9 cellular contexts compared by ENCODE assay signal in genomic region chr16:27317738-27318398, GRCh38. TPM values are rescaled to one million over a fixed set of nuclear protein-coding genes. Genes with fewer than 3 reads are reported as not detected.
DNase-seq lines count a peak whose midpoint lies in the region; ATAC-seq and FAIRE-seq lines count a peak whose summit lies in the region.
"Had no signal": no experiment of that assay in that cellular context is flagged by ENCODE, and none has a peak within 500 bp of the region (broad histone marks: within the 10 kb centered on the region; RNA-seq: fewer than 3 reads in every experiment).

No MANE protein-coding gene starts in this region.

- intact Hi-C loops in CD4-positive, alpha-beta memory T cell (cut with micrococcal nuclease): loop anchor here (1.0 to 10.0 kb wide), 3 partner anchors 36 to 53 kb away; partner anchors contain the start of gene NSMCE1
- intact Hi-C loops in sciatic nerve (cut with DNase I): no loop called here

- peak in 3 of 5 donors; percentile 15 to 77 (median 18) for DNase-seq in CD4-positive, alpha-beta memory T cell
- DNase-seq in T-helper 22 cell (ENCODE audit: low read depth) (peak; percentile 27), sciatic nerve (ENCODE audit: low spot score) (peak; percentile 30), SHP77 (lab: John Stamatoyannopoulos, UW) (no peak), urothelium cell line (ENCODE audit: low spot score) (no peak)
- DNase-seq in effector CD4-positive, alpha-beta T cell: peak; percentile 33
- DNase-seq: DMS79 treated with DMSO at 0.1 percent for 48 hours had no signal

- no peaks in the 10 kb centered on the region for H3K36me3 ChIP-seq in CD4-positive, alpha-beta memory T cell (ENCODE audit: insufficient read depth, low read length)

- FAIRE-seq in urothelium cell line (lab: Jason Lieb, UNC): no peak

- no peaks in the 10 kb centered on the region for H3K27me3 Mint-ChIP-seq in CD4-positive, alpha-beta memory T cell

- no peak for ATAC-seq in sciatic nerve
- no peak for ATAC-seq in GM18498 (IDR thresholded peaks at IDR 0.05; ENCODE audit: unreplicated experiment)
- no peak for ATAC-seq in HG02884 (IDR thresholded peaks at IDR 0.05; ENCODE audit: unreplicated experiment)

- H3K27ac Mint-ChIP-seq in CD4-positive, alpha-beta memory T cell: peak overlapping the region; percentile 94 to 99 (median 99)

- H3K4me3 ChIP-seq in CD4-positive, alpha-beta memory T cell (ENCODE audit: low read length in 2 of 2): peak overlapping the region; percentile 8 to 37

- no peaks in the 10 kb centered on the region for H3K27me3 ChIP-seq in CD4-positive, alpha-beta memory T cell (ENCODE audit: insufficient read depth, low read length)

- peaks cover 81% of the 10 kb centered on the region for H3K4me1 ChIP-seq in CD4-positive, alpha-beta memory T cell (ENCODE audit: insufficient read depth, low read length)

- CTCF ChIA-PET in CD4-positive, alpha-beta memory T cell (lab: Charles Lee; ENCODE audit: partially characterized antibody): interaction anchor here (0.7 to 7.2 kb wide), 14 partner anchors 8 to 208 kb away, joined by 3 to 61 read pairs (median 4); no protein-coding TSS in a partner anchor

- no peaks in the 10 kb centered on the region for H3K9me3 ChIP-seq in CD4-positive, alpha-beta memory T cell (ENCODE audit: control insufficient read depth in 1 of 2, low read length in 2 of 2)

- POLR2A ChIA-PET in CD4-positive, alpha-beta memory T cell (lab: Charles Lee; ENCODE audit: partially characterized antibody): interaction anchor here (0.7 to 9.8 kb wide), 15 partner anchors 11 to 145 kb away, joined by 3 to 144 read pairs (median 5); partner anchors contain the start of genes IL21R, KDM8 and NSMCE1

- H3K9me3 Mint-ChIP-seq in CD4-positive, alpha-beta memory T cell: no peaks in the 10 kb centered on the region

- H3K4me3 Mint-ChIP-seq in CD4-positive, alpha-beta memory T cell: peak overlapping the region; percentile 89 to 98 (median 94)

- peaks cover 55 to 90% (median 75%) of the 10 kb centered on the region in 4 donors for H3K4me1 Mint-ChIP-seq in CD4-positive, alpha-beta memory T cell

- peak overlapping the region; percentile 96 for H3K27ac ChIP-seq in CD4-positive, alpha-beta memory T cell (ENCODE audit: low read depth, low read length)

- peaks cover 7 to 47% of the 10 kb centered on the region in 2 donors for H3K36me3 Mint-ChIP-seq in CD4-positive, alpha-beta memory T cell

RNA-seq across cellular contexts. Expression of gene IL4R, which starts 4.1 kb away (rescaled TPM):
- total RNA-seq in CD4-positive, alpha-beta memory T cell: 100 to 1,000 TPM; 143 to 152 TPM
- 10 to 100 TPM; 32.6 to 66.1 TPM for polyA plus RNA-seq in CD4-positive, alpha-beta memory T cell
- total RNA-seq in sciatic nerve: 62.8 TPM

RNA-seq across cellular contexts. Expression of gene NSMCE1, which starts 49.3 kb away (rescaled TPM):
- 10 to 100 TPM; 66.6 to 70.7 TPM for total RNA-seq in CD4-positive, alpha-beta memory T cell
- 100 to 1,000 TPM; 142 to 202 TPM for polyA plus RNA-seq in CD4-positive, alpha-beta memory T cell
- total RNA-seq in sciatic nerve: 39.5 TPM

Comparison
In these comparisons a context has a peak if more than half of its experiments do, and no peak if none do; other contexts are left out.
1. DNase-seq: peak in CD4-positive, alpha-beta memory T cell (3 of 5), T-helper 22 cell (single experiment), effector CD4-positive, alpha-beta T cell (single experiment) and sciatic nerve (single experiment); none in SHP77 (0 of 2) and urothelium cell line (single experiment).